24 cellular contexts compared by ENCODE assay signal in the genomic region with DNA sequence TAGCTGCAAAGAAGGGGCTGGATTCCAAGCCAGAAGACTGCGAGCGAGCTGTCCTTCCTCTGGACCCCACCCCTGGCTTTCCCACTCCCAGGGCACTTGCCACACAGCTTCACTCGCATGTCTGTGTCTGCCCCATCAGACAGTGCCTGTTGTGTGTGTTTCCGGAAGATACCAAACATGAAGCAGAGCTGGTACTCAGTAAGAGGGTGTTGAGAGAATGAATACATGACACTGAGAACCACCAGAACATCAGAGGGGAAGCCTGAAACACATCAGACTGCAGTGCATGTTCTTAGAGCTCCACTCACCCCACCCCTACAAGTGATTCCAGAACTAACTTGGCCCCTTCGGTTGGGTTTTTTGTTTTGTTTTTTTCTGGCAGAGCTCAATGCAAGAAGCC.
DNase-seq lines count a peak whose midpoint lies in the region; ATAC-seq, FAIRE-seq and TF ChIP-seq lines count a peak whose summit lies in the region.
"Had no signal": no experiment of that assay in that cellular context is flagged by ENCODE, and none has a peak within 500 bp of the region (broad histone marks: within the 10 kb centered on the region; RNA-seq: fewer than 3 reads in every experiment).

No MANE protein-coding gene starts in this region.

- no peak overlapping the region for H2BK15ac ChIP-seq in mesenchymal stem cell (ENCODE audit: low read depth, poor library complexity, severe bottlenecking)

- no peak for DNase-seq in Right ventricle myocardium superior
- no peak for DNase-seq in right atrium auricular region (ENCODE audit: low spot score)
- DNase-seq in CMK (ENCODE audit: low read depth): peak; percentile 27
- DNase-seq in bronchial epithelial cell (ENCODE audit: low read depth): no peak
- DNase-seq in mesenchymal stem cell: no peak
- no peak for DNase-seq in effector CD4-positive, alpha-beta T cell
- DNase-seq: 8988T; ACHN; BE2C; C1 segment of cervical spinal cord; Caco-2; Calu3; CD4-positive, alpha-beta memory T cell; CD4-positive, CD25-positive, alpha-beta regulatory T cell; CD8-positive, alpha-beta memory T cell; DMS79 treated with DMSO at 0.1 percent for 48 hours; GF-D8 had no signal

- peak; percentile 81 for FAIRE-seq in bronchial epithelial cell (lab: Jason Lieb, UNC)
- FAIRE-seq: A204.1, D721Med, G401.6, GM12891, GM19239 had no signal

- peak overlapping the region in 1 of 2 experiments; percentile 20 for H3K14ac ChIP-seq in mesenchymal stem cell (ENCODE audit: low read length in 2 of 2)

- intact Hi-C loops in Right ventricle myocardium superior (cut with DNase I): no loop called here

- TF ChIP-seq CTCF in right atrium auricular region (IDR thresholded peaks at IDR 0.05): no peak
- no peak for TF ChIP-seq CTCF in bronchial epithelial cell (IDR thresholded peaks at IDR 0.05; ENCODE audit: insufficient read depth, low read length, severe bottlenecking)

- H3K79me1 ChIP-seq in mesenchymal stem cell (replicated peaks; ENCODE audit: low read length, poor library complexity, severe bottlenecking): no peaks in the 10 kb centered on the region

- H3K36me3 ChIP-seq in right atrium auricular region (no peaks in the 10 kb centered on the region), bronchial epithelial cell (ENCODE audit: control insufficient read depth, insufficient read depth, low read length) (no peaks in the 10 kb centered on the region), mesenchymal stem cell (ENCODE audit: control insufficient read depth in 1 of 2, insufficient read depth in 2 of 2, low read depth in 1 of 2, low read length in 2 of 2) (no peaks in the 10 kb centered on the region)
- H3K36me3 ChIP-seq: BE2C, BLaER1 had no signal

- H3K18ac ChIP-seq in mesenchymal stem cell (ENCODE audit: low read depth in 1 of 2, low read length in 2 of 2): no peak overlapping the region

- no peak overlapping the region for H2AFZ ChIP-seq in mesenchymal stem cell (ENCODE audit: low read depth, low read length)

- H3K23ac ChIP-seq in mesenchymal stem cell (ENCODE audit: low read length in 2 of 2): peak overlapping the region in 1 of 2 experiments; percentile 26

- no peak overlapping the region for H2AK5ac ChIP-seq in mesenchymal stem cell (ENCODE audit: low read length, severe bottlenecking)

- no peak overlapping the region for H3K9ac ChIP-seq in mesenchymal stem cell (ENCODE audit: low read length)
- H3K9ac ChIP-seq: BLaER1 had no signal

- H2BK5ac ChIP-seq in mesenchymal stem cell (ENCODE audit: low read depth, low read length, poor library complexity, severe bottlenecking): no peak overlapping the region

- ATAC-seq in Right ventricle myocardium superior (ENCODE audit: poor library complexity) (peak; percentile 46), HG03135 (IDR thresholded peaks at IDR 0.05; ENCODE audit: unreplicated experiment) (no peak)

- no peak overlapping the region for H3K4me3 ChIP-seq in right atrium auricular region
- no peak overlapping the region for H3K4me3 ChIP-seq in bronchial epithelial cell (ENCODE audit: low read depth, low read length)
- no peak overlapping the region for H3K4me3 ChIP-seq in mesenchymal stem cell (ENCODE audit: insufficient read depth in 1 of 2, low read depth in 1 of 2, low read length in 2 of 2)
- H3K4me3 ChIP-seq: BLaER1 had no signal

- no peak overlapping the region for H2BK120ac ChIP-seq in mesenchymal stem cell (ENCODE audit: low read depth, low read length)

- peak overlapping the region in 1 of 2 experiments; percentile 47 for H3K4ac ChIP-seq in mesenchymal stem cell (ENCODE audit: low read depth in 1 of 2, low read length in 2 of 2)

- H3K4me1 ChIP-seq in right atrium auricular region: no peaks in the 10 kb centered on the region
- peaks cover 3% of the 10 kb centered on the region for H3K4me1 ChIP-seq in mesenchymal stem cell (ENCODE audit: control insufficient read depth, insufficient read depth, low read depth, low read length)
- H3K4me1 ChIP-seq: BE2C, Caco-2 had no signal

- H3K27ac ChIP-seq in right atrium auricular region (no peak overlapping the region), mesenchymal stem cell (ENCODE audit: low read length, poor library complexity, severe bottlenecking) (no peak overlapping the region)
- H3K27ac ChIP-seq: BLaER1 had no signal

- H2BK12ac ChIP-seq in mesenchymal stem cell (ENCODE audit: low read length in 2 of 2): peak overlapping the region; percentile 18 to 59

- over 99% methylated on average over 4 of the region's 5 CpGs for WGBS in mesenchymal stem cell

- H4K8ac ChIP-seq in mesenchymal stem cell (ENCODE audit: low read length): no peak overlapping the region

- H3K9me3 ChIP-seq in right atrium auricular region: no peaks in the 10 kb centered on the region
- H3K9me3 ChIP-seq in mesenchymal stem cell (ENCODE audit: control insufficient read depth, low read length): no peaks in the 10 kb centered on the region
- H3K9me3 ChIP-seq: BE2C, BLaER1, Caco-2 had no signal

- no peaks in the 10 kb centered on the region for H3K27me3 ChIP-seq in right atrium auricular region
- no peaks in the 10 kb centered on the region for H3K27me3 ChIP-seq in bronchial epithelial cell (ENCODE audit: control insufficient read depth, insufficient read depth, low read length)
- H3K27me3 ChIP-seq in mesenchymal stem cell (ENCODE audit: control insufficient read depth in 1 of 2, insufficient read depth in 1 of 2, low read length in 2 of 2): no peaks in the 10 kb centered on the region
- H3K27me3 ChIP-seq: BLaER1 had no signal

- H4K91ac ChIP-seq in mesenchymal stem cell (ENCODE audit: low read length): peak overlapping the region; percentile 30

- H3K4me2 ChIP-seq in mesenchymal stem cell (ENCODE audit: low read length, poor library complexity, severe bottlenecking): no peak overlapping the region
- H3K4me2 ChIP-seq: BLaER1 had no signal
